Comparison of ENCODE assay signal across 17 cellular contexts in the genomic region with DNA sequence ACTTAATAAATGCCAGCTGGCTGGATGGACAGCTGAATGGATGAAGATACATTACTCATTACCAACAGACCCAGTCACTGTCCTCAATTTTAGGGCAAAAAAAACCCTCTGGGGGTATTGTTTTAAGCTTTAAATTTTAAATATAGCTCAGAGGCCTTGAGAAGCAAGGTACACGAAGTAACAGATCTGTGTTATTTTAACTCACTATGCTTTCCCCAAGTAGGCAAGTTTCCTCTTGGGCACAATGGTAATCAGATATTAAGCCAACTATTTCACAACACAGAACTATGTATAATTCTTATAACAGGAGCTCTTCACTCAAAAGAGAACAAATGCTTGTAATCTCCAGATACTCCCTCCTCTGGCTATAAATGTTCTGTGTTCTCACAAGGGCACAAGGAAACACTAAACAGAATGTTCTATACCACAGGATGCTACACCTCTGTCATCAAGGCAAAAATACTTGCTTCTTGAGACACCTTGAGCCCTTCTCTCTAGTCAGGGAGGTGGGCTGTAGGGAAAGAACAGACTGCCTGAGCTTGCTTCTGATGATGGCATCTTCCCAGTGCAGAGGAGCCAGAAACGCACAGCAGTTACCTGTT.
"Had no signal": no experiment of that assay in that cellular context is flagged by ENCODE, and none has a peak within 500 bp of the region (broad histone marks: within the 10 kb centered on the region; RNA-seq: fewer than 3 reads in every experiment).

No MANE protein-coding gene starts in this region.

- H3K27ac ChIP-seq: body of pancreas, neural progenitor cell, ovary, sigmoid colon, suprapubic skin, VCaP had no signal

- H3K9ac ChIP-seq: neural progenitor cell, SK-N-SH had no signal

- H3K9me3 ChIP-seq: body of pancreas, ovary, sigmoid colon, SK-N-SH, suprapubic skin had no signal

- H3K36me3 ChIP-seq: neural progenitor cell, ovary, sigmoid colon, suprapubic skin had no signal

- H3K9me2 ChIP-seq: SK-N-SH had no signal

- H3K4me3 ChIP-seq: body of pancreas, neural progenitor cell, ovary, sigmoid colon, suprapubic skin had no signal

- H3K4me1 ChIP-seq: body of pancreas, sigmoid colon, suprapubic skin had no signal

- DNase-seq: activated CD4-positive, alpha-beta T cell treated with anti-CD3 and anti-CD28 coated beads, Interleukin-2, amount 50 U/mL, for 48 hours; activated effector memory CD4-positive, alpha-beta T cell treated with anti-CD3 and anti-CD28 coated beads, Interleukin-2, amount 50 U/mL, for 16 hours; activated T-cell treated with anti-CD3 and anti-CD28 coated beads, Interleukin-2, amount 50 U/mL, for 48 hours; amygdala; body of pancreas; cortex of kidney; effector CD4-positive, alpha-beta T cell; naive B cell; ovary; sigmoid colon; SK-N-SH; stimulated activated CD4-positive, alpha-beta T cell treated with anti-CD3 and anti-CD28 coated beads, Interleukin-2, amount 100 ng/mL, for 48 hours; stimulated activated naive CD4-positive, alpha-beta T cell treated with Interleukin-2 at 50 U/mL for 16 hours had no signal

- ATAC-seq: activated naive CD4-positive, alpha-beta T cell treated with anti-CD3 and anti-CD28 coated beads, Interleukin-2, amount 50 U/mL, for 72 hours; body of pancreas had no signal

- H3K4me2 ChIP-seq: neural progenitor cell, SK-N-SH had no signal

- H2AFZ ChIP-seq: neural progenitor cell had no signal

- H3K27me3 ChIP-seq: body of pancreas, neural progenitor cell, ovary, sigmoid colon, suprapubic skin had no signal
